In genomic region chr2:11898576-11898975, GRCh38 we compare ENCODE assay signal across 25 cellular contexts.
"Had no signal": no experiment of that assay in that cellular context is flagged by ENCODE, and none has a peak within 500 bp of the region (broad histone marks: within the 10 kb centered on the region; RNA-seq: fewer than 3 reads in every experiment).

No MANE protein-coding gene starts in this region.

- H3K4me3 ChIP-seq: hepatocyte, left lung, sigmoid colon, smooth muscle cell, stomach, suprapubic skin, tibial nerve, uterus had no signal

- ATAC-seq: activated naive CD4-positive, alpha-beta T cell treated with anti-CD3 and anti-CD28 coated beads, Interleukin-2, amount 50 U/mL, for 72 hours; effector memory CD8-positive, alpha-beta T cell; stimulated activated memory B cell treated with anti-CD40 and anti-IgM and Interleukin-4, amounts not matched to agents 10 μg/mL and 1 μg/mL and 100 μg/mL, for 72 hours had no signal

- H3K27me3 ChIP-seq: hepatocyte, left lung, sigmoid colon, stomach, suprapubic skin, tibial nerve, uterus had no signal

- H3K4me3 Mint-ChIP-seq: brain; effector memory CD8-positive, alpha-beta T cell; immature natural killer cell; nephron progenitor cell; stimulated activated memory B cell treated with anti-CD40 and anti-IgM and Interleukin-4, amounts not matched to agents 10 μg/mL and 1 μg/mL and 100 μg/mL, for 72 hours had no signal

- H3K9me3 Mint-ChIP-seq: immature natural killer cell, nephron progenitor cell had no signal

- H3K27me3 Mint-ChIP-seq: stimulated activated memory B cell treated with anti-CD40 and anti-IgM and Interleukin-4, amounts not matched to agents 10 μg/mL and 1 μg/mL and 100 μg/mL, for 72 hours had no signal

- H3K4me1 ChIP-seq: sigmoid colon, stomach, suprapubic skin, tibial nerve, uterus had no signal

- H3K27ac Mint-ChIP-seq: activated naive CD4-positive, alpha-beta T cell treated with anti-CD3 and anti-CD28 coated beads, Interleukin-2, amount 50 U/mL, for 72 hours; brain; effector memory CD8-positive, alpha-beta T cell; immature natural killer cell; nephron progenitor cell; stimulated activated memory B cell treated with anti-CD40 and anti-IgM and Interleukin-4, amounts not matched to agents 10 μg/mL and 1 μg/mL and 100 μg/mL, for 72 hours had no signal

- H3K4me2 ChIP-seq: hepatocyte, smooth muscle cell had no signal

- H3K36me3 Mint-ChIP-seq: brain had no signal

- H3K27ac ChIP-seq: hepatocyte, left lung, sigmoid colon, stomach, suprapubic skin, tibial nerve, uterus had no signal

- DNase-seq: activated CD4-positive, alpha-beta T cell treated with anti-CD3 and anti-CD28 coated beads for 1 hour; activated CD4-positive, alpha-beta T cell treated with anti-CD3 and anti-CD28 coated beads, Interleukin-2, amount 50 U/mL, for 1 hour; activated T-cell treated with anti-CD3 and anti-CD28 coated beads, Interleukin-2, amount 50 U/mL, for 1 hour; aorta; caudate nucleus; effector memory CD8-positive, alpha-beta T cell; glutamatergic neuron; immature natural killer cell; kidney glomerular epithelial cell; left lung; midbrain; nephron progenitor cell; nucleus accumbens; posterior cingulate gyrus; sigmoid colon; stimulated activated CD4-positive, alpha-beta T cell treated with anti-CD3 and anti-CD28 coated beads, Interleukin-15, amount 100 ng/mL, for 24 hours; stomach; uterus had no signal

- H3K9me3 ChIP-seq: sigmoid colon, stomach, suprapubic skin, tibial nerve, uterus had no signal

- H2AFZ ChIP-seq: hepatocyte had no signal

- H3K4me1 Mint-ChIP-seq: immature natural killer cell, nephron progenitor cell had no signal

- H3K36me3 ChIP-seq: left lung, sigmoid colon, stomach, suprapubic skin, tibial nerve, uterus had no signal
